Comparison of ENCODE assay signal across 33 cellular contexts in the genomic region with DNA sequence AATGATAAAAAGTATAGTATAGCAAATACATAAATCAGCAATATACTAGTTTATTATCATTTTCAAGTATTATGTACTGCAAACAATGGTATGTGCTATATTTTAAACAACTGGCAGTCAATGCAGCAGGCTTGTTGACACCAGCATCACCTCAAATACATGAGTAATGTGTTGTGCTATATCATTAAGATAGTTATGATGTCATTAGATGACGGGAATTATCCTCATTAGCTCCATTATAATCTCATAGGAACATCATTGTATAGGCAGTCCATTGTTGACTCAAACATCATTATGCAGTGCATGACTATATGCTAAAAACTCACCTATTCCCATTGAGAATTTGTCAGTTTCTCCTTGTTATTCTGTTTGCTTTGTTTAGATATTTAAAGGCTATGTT.
"Had no signal": no experiment of that assay in that cellular context is flagged by ENCODE, and none has a peak within 500 bp of the region (broad histone marks: within the 10 kb centered on the region; RNA-seq: fewer than 3 reads in every experiment).

No MANE protein-coding gene starts in this region.

- H3K27ac ChIP-seq: adrenal gland, ascending aorta, body of pancreas, brain microvascular endothelial cell, breast epithelium, cardiac muscle cell had no signal

- H3K4me3 ChIP-seq: adrenal gland, ascending aorta, body of pancreas, breast epithelium, cardiac muscle cell had no signal

- DNase-seq: activated effector memory CD4-positive, alpha-beta T cell treated with anti-CD3 and anti-CD28 coated beads, Interleukin-2, amount 50 U/mL, for 16 hours; activated effector memory CD4-positive, alpha-beta T cell treated with Interleukin-2 at 50 U/mL for 16 hours; activated gamma-delta T cell; activated gamma-delta T cell treated with Interleukin-2 at 50 U/mL for 16 hours; activated naive CD4-positive, alpha-beta T cell; activated naive CD4-positive, alpha-beta T cell treated with anti-CD3 and anti-CD28 coated beads for 36 hours; activated naive CD4-positive, alpha-beta T cell treated with anti-CD3 and anti-CD28 coated beads, Interleukin-2, amount 10 ng/mL, durations not matched to agents 7 days and 5 days; activated naive CD4-positive, alpha-beta T cell treated with anti-CD3 and anti-CD28 coated beads, Interleukin-2, amount 50 U/mL, for 16 hours; activated naive CD4-positive, alpha-beta T cell treated with Interleukin-2 at 50 U/mL for 16 hours; activated naive CD8-positive, alpha-beta T cell treated with anti-CD3 and anti-CD28 coated beads for 36 hours; activated naive CD8-positive, alpha-beta T cell treated with anti-CD3 and anti-CD28 coated beads, Interleukin-2, amount 10 ng/mL, durations not matched to agents 7 days and 5 days; activated naive CD8-positive, alpha-beta T cell treated with anti-CD3 and anti-CD28 coated beads, Interleukin-2, amount 50 U/mL, for 24 hours; activated T-cell treated with anti-CD3 and anti-CD28 coated beads, Interleukin-2, amount 50 U/mL, for 4 hours; activated T-cell treated with anti-CD3 and anti-CD28 coated beads, Interleukin-2, amount 50 U/mL, for 48 hours; activated T-cell treated with anti-CD3 and anti-CD28 coated beads, Interleukin-2, amount 50 U/mL, for 72 hours; adrenal gland; amniotic stem cell; amygdala; anterior cingulate cortex; aorta; body of pancreas; brain microvascular endothelial cell; caudate nucleus; central memory CD4-positive, alpha-beta T cell; cerebellar nuclear complex had no signal

- H3K36me3 ChIP-seq: adrenal gland, ascending aorta, brain microvascular endothelial cell, breast epithelium, cardiac muscle cell had no signal

- FAIRE-seq: astrocyte, bronchial epithelial cell, colon had no signal

- H3K4me1 ChIP-seq: adrenal gland, ascending aorta, breast epithelium had no signal

- ATAC-seq: activated naive CD4-positive, alpha-beta T cell treated with anti-CD3 and anti-CD28 coated beads, Interleukin-2, amount 50 U/mL, for 72 hours; activated naive CD8-positive, alpha-beta T cell treated with anti-CD3 and anti-CD28 coated beads, Interleukin-2, amount 50 U/mL, for 24 hours; activated T-cell treated with anti-CD3 and anti-CD28 coated beads, Interleukin-2, amount 50 U/mL, for 4 hours; activated T-cell treated with anti-CD3 and anti-CD28 coated beads, Interleukin-2, amount 50 U/mL, for 72 hours; activated T-helper 17 cell treated with anti-CD3 and anti-CD28 coated beads, Interleukin-2, amount 50 U/mL, for 72 hours; body of pancreas had no signal

- H3K27me3 ChIP-seq: adrenal gland, ascending aorta, body of pancreas, brain microvascular endothelial cell, breast epithelium, cardiac muscle cell had no signal
